Comparison of ENCODE assay signal across 1 cellular context in the genomic region with DNA sequence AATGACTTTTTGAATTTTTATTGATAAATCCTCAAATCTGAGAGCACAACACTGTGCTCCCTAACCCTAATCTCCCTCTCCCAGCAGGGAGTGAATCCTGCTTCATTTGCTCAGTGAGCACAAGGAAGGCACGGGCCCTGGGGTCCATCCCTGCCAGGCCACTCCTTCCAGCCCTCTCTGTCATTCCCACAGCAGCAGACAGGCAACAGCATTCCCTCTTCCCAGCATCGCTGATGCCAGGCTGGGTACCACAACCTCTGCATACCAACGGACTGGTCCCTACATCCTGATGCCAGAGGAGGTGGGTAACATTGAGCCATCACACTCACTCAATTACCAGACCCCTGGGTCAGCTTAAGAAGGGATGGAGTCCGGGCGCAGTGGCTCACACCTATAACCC.
TF ChIP-seq lines count a peak whose summit lies in the region.

No MANE protein-coding gene starts in this region.

TF ChIP-seq in HepG2, 621 proteins besides CTCF, POLR2A, EP300 and RAD21 (continues in another document):
- TF ChIP-seq ZFP37 (CRISPR knock-in tag; IDR thresholded peaks at IDR 0.05; ENCODE audit: borderline replicate concordance) (0 out of 2 replicates have a peak, but pooled peaks have one; percentile 2), ZNF562 (CRISPR knock-in tag; IDR thresholded peaks at IDR 0.05; ENCODE audit: borderline replicate concordance) (no peak), ZNF225 (CRISPR knock-in tag; IDR thresholded peaks at IDR 0.05) (peak; percentile 84; the same call in 1 of the 2 replicates), HMGA1 (CRISPR knock-in tag; conservative IDR thresholded peaks at IDR 0.05) (no peak), ZNF263 (CRISPR knock-in tag; IDR thresholded peaks at IDR 0.05) (peak; percentile 90), ZNF768 (CRISPR knock-in tag; IDR thresholded peaks at IDR 0.05) (0 out of 2 replicates have a peak, but pooled peaks have one; percentile 42), ZFP82 (CRISPR knock-in tag; IDR thresholded peaks at IDR 0.05; ENCODE audit: borderline replicate concordance) (no peak), ZNF598 (CRISPR knock-in tag; IDR thresholded peaks at IDR 0.05; ENCODE audit: borderline replicate concordance) (no peak), ZSCAN30 (CRISPR knock-in tag; IDR thresholded peaks at IDR 0.05) (no peak), ZNF670 (CRISPR knock-in tag; IDR thresholded peaks at IDR 0.05; ENCODE audit: borderline replicate concordance) (no peak), HOXD1 (CRISPR knock-in tag; IDR thresholded peaks at IDR 0.05) (no peak), ZNF317 (CRISPR knock-in tag; IDR thresholded peaks at IDR 0.05) (no peak), ZNF772 (CRISPR knock-in tag; IDR thresholded peaks at IDR 0.05) (no peak), CEBPB (IDR thresholded peaks at IDR 0.05; ENCODE audit: borderline replicate concordance, low read depth, low read length) (no peak), ATF7 (IDR thresholded peaks at IDR 0.05) (no peak), ATF7 (CRISPR knock-in tag; IDR thresholded peaks at IDR 0.05) (no peak), ZNF788 (CRISPR knock-in tag; IDR thresholded peaks at IDR 0.05; ENCODE audit: borderline replicate concordance) (0 out of 2 replicates have a peak, but pooled peaks have one; percentile 21), ZNF256 (CRISPR knock-in tag; conservative IDR thresholded peaks at IDR 0.05) (no peak), ZBTB38 (CRISPR knock-in tag; IDR thresholded peaks at IDR 0.05) (0 out of 2 replicates have a peak, but pooled peaks have one; percentile 16), RBM39 (IDR thresholded peaks at IDR 0.05; ENCODE audit: low read depth, low read length, poor library complexity, severe bottlenecking) (no peak), ZNF839 (CRISPR knock-in tag; IDR thresholded peaks at IDR 0.05; ENCODE audit: borderline replicate concordance) (0 out of 2 replicates have a peak, but pooled peaks have one; percentile 25), TCF7L2 (IDR thresholded peaks at IDR 0.05; ENCODE audit: low read depth, low read length) (no peak), ZNF501 (CRISPR knock-in tag; IDR thresholded peaks at IDR 0.05) (0 out of 2 replicates have a peak, but pooled peaks have one; percentile 0), NR2F6 (IDR thresholded peaks at IDR 0.05) (no peak), NR2F6 (CRISPR knock-in tag; IDR thresholded peaks at IDR 0.05) (no peak)
- TF ChIP-seq, protein P1, sequence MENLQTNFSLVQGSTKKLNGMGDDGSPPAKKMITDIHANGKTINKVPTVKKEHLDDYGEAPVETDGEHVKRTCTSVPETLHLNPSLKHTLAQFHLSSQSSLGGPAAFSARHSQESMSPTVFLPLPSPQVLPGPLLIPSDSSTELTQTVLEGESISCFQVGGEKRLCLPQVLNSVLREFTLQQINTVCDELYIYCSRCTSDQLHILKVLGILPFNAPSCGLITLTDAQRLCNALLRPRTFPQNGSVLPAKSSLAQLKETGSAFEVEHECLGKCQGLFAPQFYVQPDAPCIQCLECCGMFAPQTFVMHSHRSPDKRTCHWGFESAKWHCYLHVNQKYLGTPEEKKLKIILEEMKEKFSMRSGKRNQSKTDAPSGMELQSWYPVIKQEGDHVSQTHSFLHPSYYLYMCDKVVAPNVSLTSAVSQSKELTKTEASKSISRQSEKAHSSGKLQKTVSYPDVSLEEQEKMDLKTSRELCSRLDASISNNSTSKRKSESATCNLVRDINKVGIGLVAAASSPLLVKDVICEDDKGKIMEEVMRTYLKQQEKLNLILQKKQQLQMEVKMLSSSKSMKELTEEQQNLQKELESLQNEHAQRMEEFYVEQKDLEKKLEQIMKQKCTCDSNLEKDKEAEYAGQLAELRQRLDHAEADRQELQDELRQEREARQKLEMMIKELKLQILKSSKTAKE (CRISPR knock-in tag; IDR thresholded peaks at IDR 0.05; ENCODE audit: borderline replicate concordance), result no peak
- TF ChIP-seq, protein P2, sequence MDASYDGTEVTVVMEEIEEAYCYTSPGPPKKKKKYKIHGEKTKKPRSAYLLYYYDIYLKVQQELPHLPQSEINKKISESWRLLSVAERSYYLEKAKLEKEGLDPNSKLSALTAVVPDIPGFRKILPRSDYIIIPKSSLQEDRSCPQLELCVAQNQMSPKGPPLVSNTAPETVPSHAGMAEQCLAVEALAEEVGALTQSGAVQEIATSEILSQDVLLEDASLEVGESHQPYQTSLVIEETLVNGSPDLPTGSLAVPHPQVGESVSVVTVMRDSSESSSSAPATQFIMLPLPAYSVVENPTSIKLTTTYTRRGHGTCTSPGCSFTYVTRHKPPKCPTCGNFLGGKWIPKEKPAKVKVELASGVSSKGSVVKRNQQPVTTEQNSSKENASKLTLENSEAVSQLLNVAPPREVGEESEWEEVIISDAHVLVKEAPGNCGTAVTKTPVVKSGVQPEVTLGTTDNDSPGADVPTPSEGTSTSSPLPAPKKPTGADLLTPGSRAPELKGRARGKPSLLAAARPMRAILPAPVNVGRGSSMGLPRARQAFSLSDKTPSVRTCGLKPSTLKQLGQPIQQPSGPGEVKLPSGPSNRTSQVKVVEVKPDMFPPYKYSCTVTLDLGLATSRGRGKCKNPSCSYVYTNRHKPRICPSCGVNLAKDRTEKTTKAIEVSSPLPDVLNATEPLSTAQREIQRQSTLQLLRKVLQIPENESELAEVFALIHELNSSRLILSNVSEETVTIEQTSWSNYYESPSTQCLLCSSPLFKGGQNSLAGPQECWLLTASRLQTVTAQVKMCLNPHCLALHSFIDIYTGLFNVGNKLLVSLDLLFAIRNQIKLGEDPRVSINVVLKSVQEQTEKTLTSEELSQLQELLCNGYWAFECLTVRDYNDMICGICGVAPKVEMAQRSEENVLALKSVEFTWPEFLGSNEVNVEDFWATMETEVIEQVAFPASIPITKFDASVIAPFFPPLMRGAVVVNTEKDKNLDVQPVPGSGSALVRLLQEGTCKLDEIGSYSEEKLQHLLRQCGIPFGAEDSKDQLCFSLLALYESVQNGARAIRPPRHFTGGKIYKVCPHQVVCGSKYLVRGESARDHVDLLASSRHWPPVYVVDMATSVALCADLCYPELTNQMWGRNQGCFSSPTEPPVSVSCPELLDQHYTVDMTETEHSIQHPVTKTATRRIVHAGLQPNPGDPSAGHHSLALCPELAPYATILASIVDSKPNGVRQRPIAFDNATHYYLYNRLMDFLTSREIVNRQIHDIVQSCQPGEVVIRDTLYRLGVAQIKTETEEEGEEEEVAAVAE (CRISPR knock-in tag; IDR thresholded peaks at IDR 0.05; ENCODE audit: borderline replicate concordance), result no peak
- TF ChIP-seq, protein P3, sequence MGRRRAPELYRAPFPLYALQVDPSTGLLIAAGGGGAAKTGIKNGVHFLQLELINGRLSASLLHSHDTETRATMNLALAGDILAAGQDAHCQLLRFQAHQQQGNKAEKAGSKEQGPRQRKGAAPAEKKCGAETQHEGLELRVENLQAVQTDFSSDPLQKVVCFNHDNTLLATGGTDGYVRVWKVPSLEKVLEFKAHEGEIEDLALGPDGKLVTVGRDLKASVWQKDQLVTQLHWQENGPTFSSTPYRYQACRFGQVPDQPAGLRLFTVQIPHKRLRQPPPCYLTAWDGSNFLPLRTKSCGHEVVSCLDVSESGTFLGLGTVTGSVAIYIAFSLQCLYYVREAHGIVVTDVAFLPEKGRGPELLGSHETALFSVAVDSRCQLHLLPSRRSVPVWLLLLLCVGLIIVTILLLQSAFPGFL (CRISPR knock-in tag; IDR thresholded peaks at IDR 0.05), result no peak
- TF ChIP-seq, protein P4, sequence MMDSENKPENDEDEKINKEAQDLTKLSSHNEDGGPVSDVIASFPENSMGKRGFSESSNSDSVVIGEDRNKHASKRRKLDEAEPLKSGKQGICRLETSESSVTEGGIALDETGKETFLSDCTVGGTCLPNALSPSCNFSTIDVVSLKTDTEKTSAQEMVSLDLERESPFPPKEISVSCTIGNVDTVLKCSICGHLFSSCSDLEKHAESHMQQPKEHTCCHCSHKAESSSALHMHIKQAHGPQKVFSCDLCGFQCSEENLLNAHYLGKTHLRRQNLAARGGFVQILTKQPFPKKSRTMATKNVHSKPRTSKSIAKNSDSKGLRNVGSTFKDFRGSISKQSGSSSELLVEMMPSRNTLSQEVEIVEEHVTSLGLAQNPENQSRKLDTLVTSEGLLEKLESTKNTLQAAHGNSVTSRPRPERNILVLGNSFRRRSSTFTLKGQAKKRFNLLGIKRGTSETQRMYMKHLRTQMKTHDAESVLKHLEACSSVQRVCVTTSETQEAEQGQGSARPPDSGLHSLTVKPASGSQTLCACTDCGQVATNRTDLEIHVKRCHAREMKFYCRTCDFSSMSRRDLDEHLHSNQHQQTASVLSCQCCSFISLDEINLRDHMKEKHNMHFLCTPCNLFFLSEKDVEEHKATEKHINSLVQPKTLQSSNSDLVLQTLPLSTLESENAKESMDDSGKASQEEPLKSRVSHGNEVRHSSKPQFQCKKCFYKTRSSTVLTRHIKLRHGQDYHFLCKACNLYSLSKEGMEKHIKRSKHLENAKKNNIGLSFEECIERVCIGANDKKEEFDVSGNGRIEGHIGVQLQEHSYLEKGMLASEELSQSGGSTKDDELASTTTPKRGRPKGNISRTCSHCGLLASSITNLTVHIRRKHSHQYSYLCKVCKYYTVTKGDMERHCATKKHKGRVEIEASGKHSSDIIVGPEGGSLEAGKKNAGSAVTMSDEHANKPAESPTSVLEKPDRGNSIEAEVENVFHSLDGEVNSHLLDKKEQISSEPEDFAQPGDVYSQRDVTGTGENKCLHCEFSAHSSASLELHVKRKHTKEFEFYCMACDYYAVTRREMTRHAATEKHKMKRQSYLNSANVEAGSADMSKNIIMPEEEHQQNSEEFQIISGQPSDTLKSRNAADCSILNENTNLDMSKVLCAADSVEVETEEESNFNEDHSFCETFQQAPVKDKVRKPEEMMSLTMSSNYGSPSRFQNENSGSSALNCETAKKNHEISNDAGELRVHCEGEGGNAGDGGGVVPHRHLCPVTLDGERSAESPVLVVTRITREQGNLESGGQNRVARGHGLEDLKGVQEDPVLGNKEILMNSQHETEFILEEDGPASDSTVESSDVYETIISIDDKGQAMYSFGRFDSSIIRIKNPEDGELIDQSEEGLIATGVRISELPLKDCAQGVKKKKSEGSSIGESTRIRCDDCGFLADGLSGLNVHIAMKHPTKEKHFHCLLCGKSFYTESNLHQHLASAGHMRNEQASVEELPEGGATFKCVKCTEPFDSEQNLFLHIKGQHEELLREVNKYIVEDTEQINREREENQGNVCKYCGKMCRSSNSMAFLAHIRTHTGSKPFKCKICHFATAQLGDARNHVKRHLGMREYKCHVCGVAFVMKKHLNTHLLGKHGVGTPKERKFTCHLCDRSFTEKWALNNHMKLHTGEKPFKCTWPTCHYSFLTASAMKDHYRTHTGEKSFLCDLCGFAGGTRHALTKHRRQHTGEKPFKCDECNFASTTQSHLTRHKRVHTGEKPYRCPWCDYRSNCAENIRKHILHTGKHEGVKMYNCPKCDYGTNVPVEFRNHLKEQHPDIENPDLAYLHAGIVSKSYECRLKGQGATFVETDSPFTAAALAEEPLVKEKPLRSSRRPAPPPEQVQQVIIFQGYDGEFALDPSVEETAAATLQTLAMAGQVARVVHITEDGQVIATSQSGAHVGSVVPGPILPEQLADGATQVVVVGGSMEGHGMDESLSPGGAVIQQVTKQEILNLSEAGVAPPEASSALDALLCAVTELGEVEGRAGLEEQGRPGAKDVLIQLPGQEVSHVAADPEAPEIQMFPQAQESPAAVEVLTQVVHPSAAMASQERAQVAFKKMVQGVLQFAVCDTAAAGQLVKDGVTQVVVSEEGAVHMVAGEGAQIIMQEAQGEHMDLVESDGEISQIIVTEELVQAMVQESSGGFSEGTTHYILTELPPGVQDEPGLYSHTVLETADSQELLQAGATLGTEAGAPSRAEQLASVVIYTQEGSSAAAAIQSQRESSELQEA (CRISPR knock-in tag; IDR thresholded peaks at IDR 0.05; ENCODE audit: not compliant biosample characterization), result no peak
- TF ChIP-seq, protein P5, sequence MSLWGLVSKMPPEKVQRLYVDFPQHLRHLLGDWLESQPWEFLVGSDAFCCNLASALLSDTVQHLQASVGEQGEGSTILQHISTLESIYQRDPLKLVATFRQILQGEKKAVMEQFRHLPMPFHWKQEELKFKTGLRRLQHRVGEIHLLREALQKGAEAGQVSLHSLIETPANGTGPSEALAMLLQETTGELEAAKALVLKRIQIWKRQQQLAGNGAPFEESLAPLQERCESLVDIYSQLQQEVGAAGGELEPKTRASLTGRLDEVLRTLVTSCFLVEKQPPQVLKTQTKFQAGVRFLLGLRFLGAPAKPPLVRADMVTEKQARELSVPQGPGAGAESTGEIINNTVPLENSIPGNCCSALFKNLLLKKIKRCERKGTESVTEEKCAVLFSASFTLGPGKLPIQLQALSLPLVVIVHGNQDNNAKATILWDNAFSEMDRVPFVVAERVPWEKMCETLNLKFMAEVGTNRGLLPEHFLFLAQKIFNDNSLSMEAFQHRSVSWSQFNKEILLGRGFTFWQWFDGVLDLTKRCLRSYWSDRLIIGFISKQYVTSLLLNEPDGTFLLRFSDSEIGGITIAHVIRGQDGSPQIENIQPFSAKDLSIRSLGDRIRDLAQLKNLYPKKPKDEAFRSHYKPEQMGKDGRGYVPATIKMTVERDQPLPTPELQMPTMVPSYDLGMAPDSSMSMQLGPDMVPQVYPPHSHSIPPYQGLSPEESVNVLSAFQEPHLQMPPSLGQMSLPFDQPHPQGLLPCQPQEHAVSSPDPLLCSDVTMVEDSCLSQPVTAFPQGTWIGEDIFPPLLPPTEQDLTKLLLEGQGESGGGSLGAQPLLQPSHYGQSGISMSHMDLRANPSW (CRISPR knock-in tag; IDR thresholded peaks at IDR 0.05; ENCODE audit: borderline replicate concordance), result no peak
- TF ChIP-seq, protein P6, sequence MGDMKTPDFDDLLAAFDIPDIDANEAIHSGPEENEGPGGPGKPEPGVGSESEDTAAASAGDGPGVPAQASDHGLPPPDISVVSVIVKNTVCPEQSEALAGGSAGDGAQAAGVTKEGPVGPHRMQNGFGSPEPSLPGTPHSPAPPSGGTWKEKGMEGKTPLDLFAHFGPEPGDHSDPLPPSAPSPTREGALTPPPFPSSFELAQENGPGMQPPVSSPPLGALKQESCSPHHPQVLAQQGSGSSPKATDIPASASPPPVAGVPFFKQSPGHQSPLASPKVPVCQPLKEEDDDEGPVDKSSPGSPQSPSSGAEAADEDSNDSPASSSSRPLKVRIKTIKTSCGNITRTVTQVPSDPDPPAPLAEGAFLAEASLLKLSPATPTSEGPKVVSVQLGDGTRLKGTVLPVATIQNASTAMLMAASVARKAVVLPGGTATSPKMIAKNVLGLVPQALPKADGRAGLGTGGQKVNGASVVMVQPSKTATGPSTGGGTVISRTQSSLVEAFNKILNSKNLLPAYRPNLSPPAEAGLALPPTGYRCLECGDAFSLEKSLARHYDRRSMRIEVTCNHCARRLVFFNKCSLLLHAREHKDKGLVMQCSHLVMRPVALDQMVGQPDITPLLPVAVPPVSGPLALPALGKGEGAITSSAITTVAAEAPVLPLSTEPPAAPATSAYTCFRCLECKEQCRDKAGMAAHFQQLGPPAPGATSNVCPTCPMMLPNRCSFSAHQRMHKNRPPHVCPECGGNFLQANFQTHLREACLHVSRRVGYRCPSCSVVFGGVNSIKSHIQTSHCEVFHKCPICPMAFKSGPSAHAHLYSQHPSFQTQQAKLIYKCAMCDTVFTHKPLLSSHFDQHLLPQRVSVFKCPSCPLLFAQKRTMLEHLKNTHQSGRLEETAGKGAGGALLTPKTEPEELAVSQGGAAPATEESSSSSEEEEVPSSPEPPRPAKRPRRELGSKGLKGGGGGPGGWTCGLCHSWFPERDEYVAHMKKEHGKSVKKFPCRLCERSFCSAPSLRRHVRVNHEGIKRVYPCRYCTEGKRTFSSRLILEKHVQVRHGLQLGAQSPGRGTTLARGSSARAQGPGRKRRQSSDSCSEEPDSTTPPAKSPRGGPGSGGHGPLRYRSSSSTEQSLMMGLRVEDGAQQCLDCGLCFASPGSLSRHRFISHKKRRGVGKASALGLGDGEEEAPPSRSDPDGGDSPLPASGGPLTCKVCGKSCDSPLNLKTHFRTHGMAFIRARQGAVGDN (CRISPR knock-in tag; IDR thresholded peaks at IDR 0.05), result peak; percentile 66
